Comparison of ENCODE assay signal across 8 cellular contexts in genomic region chr7:101244385-101245146, GRCh38.
DNase-seq lines count a peak whose midpoint lies in the region; TF ChIP-seq lines count a peak whose summit lies in the region.

Gene FIS1 (minus strand): TSS chr7:101245081. CDS start chr7:101245004, 77 bp downstream.

- TF ChIP-seq CTCF in MM.1S (IDR thresholded peaks at IDR 0.05; ENCODE audit: low read length) (peak; percentile 89), foreskin fibroblast (IDR thresholded peaks at IDR 0.05; ENCODE audit: low read depth, low read length) (no peak)

- H3K9me3 ChIP-seq in HAP-1 (no peaks in the 10 kb centered on the region), MM.1S (replicated peaks; ENCODE audit: insufficient read depth, low read length) (no peaks in the 10 kb centered on the region), neuron (ENCODE audit: low read length) (no peaks in the 10 kb centered on the region), subcutaneous abdominal adipose tissue (ENCODE audit: control insufficient read depth in 5 of 5, low read length in 5 of 5) (no peaks in the 10 kb centered on the region)

- no peaks in the 10 kb centered on the region for H3F3A ChIP-seq in MM.1S (ENCODE audit: insufficient read depth, low read length)

- H3K4me1 ChIP-seq in HAP-1 (peaks cover 14% of the 10 kb centered on the region), MM.1S (ENCODE audit: low read length) (peaks cover 5% of the 10 kb centered on the region; the same call in 1 of the 2 replicates), neuron (ENCODE audit: insufficient read depth, low read length) (peaks cover 13% of the 10 kb centered on the region), subcutaneous abdominal adipose tissue (ENCODE audit: control insufficient read depth in 5 of 5, insufficient read depth in 5 of 5, low read length in 5 of 5) (peaks cover 5 to 55% (median 52%) of the 10 kb centered on the region in 5 donors)

- no peaks in the 10 kb centered on the region for H4K20me1 ChIP-seq in MM.1S (ENCODE audit: insufficient read depth, low read length)

- in situ Hi-C loops in HAP-1 (cut with MboI; ENCODE audit: low sequenced_read_pairs): no loop called here

- peak within 1 kb of the TSS; percentile 99 for H3K4me2 ChIP-seq in MM.1S (ENCODE audit: low read depth, low read length)

- H3K79me2 ChIP-seq in MM.1S (ENCODE audit: low read length): peaks cover 52% of the 10 kb centered on the region

- no peaks in the 10 kb centered on the region for H3K9me2 ChIP-seq in MM.1S (replicated peaks; ENCODE audit: insufficient read depth, low read length)

- no peaks in the 10 kb centered on the region for H3K27me3 ChIP-seq in HAP-1 (ENCODE audit: low read depth)
- no peaks in the 10 kb centered on the region for H3K27me3 ChIP-seq in MM.1S (replicated peaks; ENCODE audit: insufficient read depth, low read length)
- H3K27me3 ChIP-seq in neuron (ENCODE audit: insufficient read depth, low read length): no peaks in the 10 kb centered on the region
- no peaks in the 10 kb centered on the region for H3K27me3 ChIP-seq in subcutaneous abdominal adipose tissue (ENCODE audit: control insufficient read depth in 5 of 5, insufficient read depth in 4 of 5, low read length in 5 of 5)

- H3K9ac ChIP-seq in MM.1S (ENCODE audit: low read length): peak within 1 kb of the TSS; percentile 99
- peak within 1 kb of the TSS; percentile 83 to 98 (median 93) for H3K9ac ChIP-seq in subcutaneous abdominal adipose tissue (ENCODE audit: low read length in 5 of 5)

- peak within 1 kb of the TSS; percentile 99 for H2AFZ ChIP-seq in MM.1S (ENCODE audit: low read length)
- peak within 1 kb of the TSS; percentile 44 for H2AFZ ChIP-seq in neuron (ENCODE audit: low read depth, low read length)

- H3K27ac ChIP-seq in MM.1S (ENCODE audit: low read length): peak within 1 kb of the TSS; percentile 81
- peak within 1 kb of the TSS; percentile 98 for H3K27ac ChIP-seq in subcutaneous abdominal adipose tissue (ENCODE audit: low read depth, low read length)

- peak; percentile 87 for DNase-seq in GDM1 (lab: John Stamatoyannopoulos, UW)
- peak; percentile 89 to 97 for DNase-seq in HAP-1 (ENCODE audit: low spot score in 2 of 2)
- DNase-seq in MM.1S: peak; percentile 93
- DNase-seq in SIG-M5 (lab: John Stamatoyannopoulos, UW): peak; percentile 31
- peak; percentile 93 for DNase-seq in activated gamma-delta T cell treated with Interleukin-2 at 50 U/mL for 16 hours
- peak; percentile 86 to 96 for DNase-seq in foreskin fibroblast

- peaks cover 35% of the 10 kb centered on the region for H3K36me3 ChIP-seq in HAP-1 (replicated peaks)
- H3K36me3 ChIP-seq in MM.1S (replicated peaks; ENCODE audit: insufficient read depth, low read length): no peaks in the 10 kb centered on the region
- H3K36me3 ChIP-seq in neuron (ENCODE audit: insufficient read depth, low read length): peaks cover 17% of the 10 kb centered on the region
- peaks cover 0 to 25% (median 13%) of the 10 kb centered on the region in 5 donors for H3K36me3 ChIP-seq in subcutaneous abdominal adipose tissue (ENCODE audit: control insufficient read depth in 5 of 5, insufficient read depth in 5 of 5, low read length in 5 of 5)

- peak within 1 kb of the TSS; percentile 89 for H3K4me3 ChIP-seq in HAP-1
- peak within 1 kb of the TSS; percentile 100 for H3K4me3 ChIP-seq in MM.1S (ENCODE audit: low read length)
- peak within 1 kb of the TSS; percentile 90 to 94 for H3K4me3 ChIP-seq in foreskin fibroblast (ENCODE audit: low read depth in 1 of 2, low read length in 2 of 2)
- H3K4me3 ChIP-seq in neuron (ENCODE audit: low read length): peak within 1 kb of the TSS; percentile 79
- H3K4me3 ChIP-seq in subcutaneous abdominal adipose tissue (ENCODE audit: low read depth in 1 of 5, low read length in 5 of 5): peak within 1 kb of the TSS; percentile 86 to 98 (median 90)

Comparison
In these comparisons a context has a peak if more than half of its experiments do, and no peak if none do; other contexts are left out.
1. Peak in every context shown above with its lines: DNase-seq, H3K4me3 ChIP-seq and H3K27ac ChIP-seq.
2. DNase-seq: peak in every context shown above with its lines; median percentile 93 in HAP-1; 93 in MM.1S; 93 in activated gamma-delta T cell treated with Interleukin-2 at 50 U/mL for 16 hours; 91 in foreskin fibroblast; 87 in GDM1; 31 in SIG-M5.